ENCODE assay signal across 8 cellular contexts in the genomic region with DNA sequence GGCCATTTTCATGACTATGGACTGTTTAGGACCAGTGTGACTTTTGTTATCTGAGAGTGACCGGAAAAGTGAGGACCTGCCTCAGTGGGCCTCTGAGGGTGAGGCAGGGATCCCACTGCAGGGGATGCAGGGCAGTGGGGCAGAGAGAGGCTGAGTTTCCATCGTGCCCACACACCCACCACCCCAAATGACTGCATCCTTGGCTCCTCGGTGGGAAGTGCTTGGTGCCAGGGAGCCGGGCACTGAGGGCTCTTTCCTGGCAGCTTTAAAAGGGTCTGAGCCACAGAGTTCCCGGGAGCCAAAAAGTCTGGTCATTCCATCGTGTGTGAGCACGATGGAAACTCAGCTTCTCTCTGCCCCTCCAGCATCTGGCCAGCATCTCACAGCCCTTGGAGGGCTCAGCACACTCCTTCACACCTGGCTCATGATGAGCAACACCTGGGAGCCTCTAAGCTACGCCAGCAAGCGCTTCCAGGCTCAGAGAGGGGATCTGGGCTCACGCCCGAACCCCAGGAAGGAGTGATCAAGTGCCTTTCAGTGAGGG. TPM values are rescaled to one million over a fixed set of nuclear protein-coding genes. Genes with fewer than 3 reads are reported as not detected.
"Had no signal": no experiment of that assay in that cellular context is flagged by ENCODE, and none has a peak within 500 bp of the region (broad histone marks: within the 10 kb centered on the region; RNA-seq: fewer than 3 reads in every experiment).

No MANE protein-coding gene starts in this region.

- H3K36me3 Mint-ChIP-seq: IgD-negative memory B cell had no signal

- H3K9me3 Mint-ChIP-seq: HFFc6 had no signal

- H3K27ac Mint-ChIP-seq: HFFc6, IgD-negative memory B cell had no signal

- H3K27ac ChIP-seq: GM23248 had no signal

- DNase-seq: GM23248, GOT3, HFFc6, KBM-7 had no signal

- H3K4me3 ChIP-seq: GM23248, HAP-1 had no signal

- H3K4me3 Mint-ChIP-seq: HFFc6, IgD-negative memory B cell had no signal

RNA-seq across cellular contexts. Expression of a gene that starts 59.1 kb away (rescaled TPM):
- total RNA-seq: GM23248, H4, HFFc6, HT-29 had no signal
